1 cellular context compared by ENCODE assay signal in the genomic region with DNA sequence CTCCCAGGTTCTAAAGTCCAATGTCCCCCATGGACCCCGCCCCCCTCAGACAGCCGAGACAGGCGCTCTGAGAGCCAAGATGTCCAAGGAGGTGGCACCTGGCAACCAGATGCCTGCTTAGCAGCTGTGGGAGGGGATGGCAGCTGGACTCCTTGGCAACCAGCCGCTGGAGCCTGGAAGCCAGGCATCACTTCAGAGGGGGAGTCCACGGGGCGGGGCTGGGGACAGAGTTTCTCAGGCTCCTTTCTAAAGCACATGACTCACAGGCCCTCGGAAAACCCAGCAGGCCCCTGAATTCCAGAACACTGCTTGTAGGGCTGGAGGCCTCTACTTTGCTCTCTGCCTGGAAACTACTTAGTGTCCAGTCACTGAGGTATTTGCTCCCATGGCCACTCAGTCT.
TF ChIP-seq lines count a peak whose summit lies in the region.

No MANE protein-coding gene starts in this region.

TF ChIP-seq in IMR-90, 13 proteins besides CTCF, POLR2A, EP300 and RAD21 (continued from another document):
- TF ChIP-seq CHD1 (IDR thresholded peaks at IDR 0.05; ENCODE audit: low read depth, low read length) (no peak), BHLHE40 (IDR thresholded peaks at IDR 0.05; ENCODE audit: low read depth, low read length) (no peak), FOS (IDR thresholded peaks at IDR 0.05; ENCODE audit: low read depth, low read length) (no peak), MAFK (IDR thresholded peaks at IDR 0.05; ENCODE audit: low read depth, low read length) (no peak), RFX5 (IDR thresholded peaks at IDR 0.05; ENCODE audit: low read depth, low read length) (no peak)
- TF ChIP-seq, protein P1, sequence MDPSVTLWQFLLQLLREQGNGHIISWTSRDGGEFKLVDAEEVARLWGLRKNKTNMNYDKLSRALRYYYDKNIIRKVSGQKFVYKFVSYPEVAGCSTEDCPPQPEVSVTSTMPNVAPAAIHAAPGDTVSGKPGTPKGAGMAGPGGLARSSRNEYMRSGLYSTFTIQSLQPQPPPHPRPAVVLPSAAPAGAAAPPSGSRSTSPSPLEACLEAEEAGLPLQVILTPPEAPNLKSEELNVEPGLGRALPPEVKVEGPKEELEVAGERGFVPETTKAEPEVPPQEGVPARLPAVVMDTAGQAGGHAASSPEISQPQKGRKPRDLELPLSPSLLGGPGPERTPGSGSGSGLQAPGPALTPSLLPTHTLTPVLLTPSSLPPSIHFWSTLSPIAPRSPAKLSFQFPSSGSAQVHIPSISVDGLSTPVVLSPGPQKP (IDR thresholded peaks at IDR 0.05; ENCODE audit: borderline replicate concordance, low read depth, low read length): no peak
- TF ChIP-seq, protein P2, sequence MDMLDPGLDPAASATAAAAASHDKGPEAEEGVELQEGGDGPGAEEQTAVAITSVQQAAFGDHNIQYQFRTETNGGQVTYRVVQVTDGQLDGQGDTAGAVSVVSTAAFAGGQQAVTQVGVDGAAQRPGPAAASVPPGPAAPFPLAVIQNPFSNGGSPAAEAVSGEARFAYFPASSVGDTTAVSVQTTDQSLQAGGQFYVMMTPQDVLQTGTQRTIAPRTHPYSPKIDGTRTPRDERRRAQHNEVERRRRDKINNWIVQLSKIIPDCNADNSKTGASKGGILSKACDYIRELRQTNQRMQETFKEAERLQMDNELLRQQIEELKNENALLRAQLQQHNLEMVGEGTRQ (IDR thresholded peaks at IDR 0.05; ENCODE audit: low read depth, low read length): no peak
